ENCODE assay signal across 8 cellular contexts in the genomic region with DNA sequence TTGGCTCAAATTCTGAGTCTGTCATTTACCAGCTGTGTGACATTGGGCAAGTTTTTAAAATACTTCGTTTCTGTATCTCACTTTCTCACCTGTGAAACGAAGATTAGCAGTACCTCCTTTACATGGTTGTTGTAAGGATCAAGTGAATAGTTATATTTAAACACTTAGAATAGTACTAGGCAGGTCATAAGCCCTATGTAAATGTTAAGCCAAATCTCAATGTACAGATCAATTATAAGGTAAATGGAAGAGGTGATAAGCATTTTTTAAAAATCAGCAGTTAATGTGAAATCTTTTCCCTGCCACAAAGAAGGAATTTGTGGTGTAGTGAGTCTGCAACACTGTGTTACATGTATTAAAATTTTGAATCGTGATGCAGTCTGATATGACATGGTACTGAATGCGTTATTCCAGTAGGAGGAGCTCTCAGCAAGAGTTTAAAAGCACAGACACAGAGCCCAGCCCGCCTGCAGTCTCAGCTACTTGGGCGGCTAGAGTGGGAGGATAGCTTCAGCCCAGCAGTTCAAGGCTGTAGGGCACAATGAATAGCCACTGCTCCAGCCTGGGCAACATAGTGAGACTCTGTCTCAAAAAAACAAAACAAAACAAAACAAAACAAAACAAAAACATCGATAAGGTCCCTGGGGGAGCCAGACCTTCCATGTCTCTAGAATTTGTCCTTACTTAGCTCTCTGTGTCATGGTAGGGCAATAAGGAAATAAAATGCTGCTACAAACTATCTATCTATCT. TPM values are rescaled to one million over a fixed set of nuclear protein-coding genes. Genes with fewer than 3 reads are reported as not detected.
DNase-seq lines count a peak whose midpoint lies in the region; ATAC-seq and TF ChIP-seq lines count a peak whose summit lies in the region.

No MANE protein-coding gene starts in this region.

- no peak overlapping the region for H3K27ac ChIP-seq in naive thymus-derived CD4-positive, alpha-beta T cell (ENCODE audit: low read depth, low read length)
- no peak overlapping the region for H3K27ac ChIP-seq in transverse colon

- in situ Hi-C loops in transverse colon (cut with MboI; ENCODE audit: low pct_ligation_motif_present in 1 of 4, low pct_unique_long_range_greater_than_20kb in 1 of 4, low sequenced_read_pairs in 3 of 4), result loop anchor here (10.0 to 25.0 kb wide), 6 partner anchors 273 to 923 kb away; no protein-coding TSS in a partner anchor

- WGBS in transverse colon (ENCODE audit: low coverage in 1 of 2), 2 donors, result 5 to 15% methylated on average over 5 to 7 of the region's 7 CpGs

- H3K4me1 Mint-ChIP-seq in activated CD4-positive, alpha-beta memory T cell treated with anti-CD3 and anti-CD28 coated beads for 36 hours (ENCODE audit: low read depth), result peaks cover 13% of the 10 kb centered on the region
- peaks cover under 1 to 16% (median 2%) of the 10 kb centered on the region in 7 donors for H3K4me1 Mint-ChIP-seq in naive thymus-derived CD4-positive, alpha-beta T cell

- peak; percentile 78 for TF ChIP-seq CTCF in epithelial cell of esophagus (IDR thresholded peaks at IDR 0.05; ENCODE audit: insufficient read depth, low read depth, low read length, missing control alignments)
- TF ChIP-seq CTCF in transverse colon (IDR thresholded peaks at IDR 0.05), result peak; percentile 65 to 77 (median 69)

- CTCF ChIA-PET in activated CD4-positive, alpha-beta memory T cell treated with anti-CD3 and anti-CD28 coated beads for 36 hours (lab: Charles Lee), result interaction anchor here (0.5 to 5.2 kb wide), 59 partner anchors 9 to 794 kb away, joined by 3 to 29 read pairs (median 3); no protein-coding TSS in a partner anchor
- CTCF ChIA-PET in naive thymus-derived CD4-positive, alpha-beta T cell (lab: Charles Lee), result interaction anchor here (0.6 to 1.6 kb wide), 15 partner anchors 9 to 756 kb away, joined by 3 to 10 read pairs (median 4); no protein-coding TSS in a partner anchor

- no peaks in the 10 kb centered on the region for H3K27me3 ChIP-seq in naive thymus-derived CD4-positive, alpha-beta T cell (ENCODE audit: control insufficient read depth in 2 of 2, insufficient read depth in 2 of 2, low read length in 2 of 2)
- no peaks in the 10 kb centered on the region for H3K27me3 ChIP-seq in transverse colon

- no peak overlapping the region for H3K27ac Mint-ChIP-seq in activated CD4-positive, alpha-beta memory T cell treated with anti-CD3 and anti-CD28 coated beads for 36 hours
- no peak overlapping the region for H3K27ac Mint-ChIP-seq in naive thymus-derived CD4-positive, alpha-beta T cell

- H3K4me3 ChIP-seq in epithelial cell of esophagus (ENCODE audit: low read length) (no peak overlapping the region), transverse colon (no peak overlapping the region)
- no peak overlapping the region for H3K4me3 ChIP-seq in naive thymus-derived CD4-positive, alpha-beta T cell (ENCODE audit: low read length)

- H3K4me1 ChIP-seq in naive thymus-derived CD4-positive, alpha-beta T cell (ENCODE audit: control insufficient read depth in 2 of 2, insufficient read depth in 2 of 2, low read length in 2 of 2), result no peaks in the 10 kb centered on the region
- H3K4me1 ChIP-seq in transverse colon, result no peaks in the 10 kb centered on the region

- POLR2A ChIA-PET in activated CD4-positive, alpha-beta memory T cell treated with anti-CD3 and anti-CD28 coated beads for 36 hours (lab: Charles Lee), result interaction anchor here (1.0 kb wide), 1 partner anchor 47 kb away, joined by 3 read pairs; no protein-coding TSS in a partner anchor
- POLR2A ChIA-PET in naive thymus-derived CD4-positive, alpha-beta T cell (lab: Charles Lee), result interaction anchor here (0.5 to 0.6 kb wide), 2 partner anchors 487 to 881 kb away, joined by 3 to 5 read pairs; no protein-coding TSS in a partner anchor

- H3K9me3 Mint-ChIP-seq in activated CD4-positive, alpha-beta memory T cell treated with anti-CD3 and anti-CD28 coated beads for 36 hours, result no peaks in the 10 kb centered on the region
- H3K9me3 Mint-ChIP-seq in naive thymus-derived CD4-positive, alpha-beta T cell, result no peaks in the 10 kb centered on the region

- H3K4me3 Mint-ChIP-seq in activated CD4-positive, alpha-beta memory T cell treated with anti-CD3 and anti-CD28 coated beads for 36 hours, result no peak overlapping the region
- no peak overlapping the region for H3K4me3 Mint-ChIP-seq in naive thymus-derived CD4-positive, alpha-beta T cell

- no peaks in the 10 kb centered on the region for H3K9me3 ChIP-seq in naive thymus-derived CD4-positive, alpha-beta T cell (ENCODE audit: control insufficient read depth in 2 of 3, low read length in 3 of 3)
- no peaks in the 10 kb centered on the region for H3K9me3 ChIP-seq in transverse colon

- no peaks in the 10 kb centered on the region for H3K27me3 Mint-ChIP-seq in activated CD4-positive, alpha-beta memory T cell treated with anti-CD3 and anti-CD28 coated beads for 36 hours
- peaks cover 0 to 2% (median 0%) of the 10 kb centered on the region in 5 donors for H3K27me3 Mint-ChIP-seq in naive thymus-derived CD4-positive, alpha-beta T cell

- TF ChIP-seq POLR2A in transverse colon (IDR thresholded peaks at IDR 0.05), result no peak

- intact Hi-C loops in activated CD4-positive, alpha-beta memory T cell treated with anti-CD3 and anti-CD28 coated beads for 36 hours (cut with micrococcal nuclease), result loop anchor here (1.0 kb wide), 1 partner anchor 391 kb away; no protein-coding TSS in a partner anchor
- intact Hi-C loops in naive thymus-derived CD4-positive, alpha-beta T cell (cut with micrococcal nuclease), result loop anchor here (1.0 to 5.0 kb wide), 6 partner anchors 348 to 918 kb away; a partner anchor contains a TSS
- intact Hi-C loops in transverse colon (cut with DNase I; ENCODE audit: low total_unique reads), result no loop called here

- no peak for TF ChIP-seq EP300 in transverse colon (IDR thresholded peaks at IDR 0.05; ENCODE audit: low read depth)

- peak; percentile 66 for DNase-seq in DMS 273 treated with DMSO at 0.1 percent for 48 hours (lab: John Stamatoyannopoulos, UW)
- peak; percentile 90 for DNase-seq in NCI-H69 (lab: John Stamatoyannopoulos, UW)
- peak; percentile 70 for DNase-seq in activated CD4-positive, alpha-beta memory T cell treated with anti-CD3 and anti-CD28 coated beads for 36 hours
- peak; percentile 82 for DNase-seq in epithelial cell of esophagus (ENCODE audit: low read depth)
- DNase-seq in naive thymus-derived CD4-positive, alpha-beta T cell, result peak; percentile 18 to 62 (median 49)
- peak; percentile 70 for DNase-seq in transverse colon

- H3K36me3 ChIP-seq in naive thymus-derived CD4-positive, alpha-beta T cell (ENCODE audit: control insufficient read depth in 2 of 3, insufficient read depth in 3 of 3, low read length in 3 of 3), result no peaks in the 10 kb centered on the region
- H3K36me3 ChIP-seq in transverse colon, result no peaks in the 10 kb centered on the region

- H3K36me3 Mint-ChIP-seq in activated CD4-positive, alpha-beta memory T cell treated with anti-CD3 and anti-CD28 coated beads for 36 hours, result no peaks in the 10 kb centered on the region
- H3K36me3 Mint-ChIP-seq in naive thymus-derived CD4-positive, alpha-beta T cell, result no peaks in the 10 kb centered on the region

- ATAC-seq in GM19455 (IDR thresholded peaks at IDR 0.05; ENCODE audit: unreplicated experiment), result peak; percentile 88
- ATAC-seq in HG03520 (IDR thresholded peaks at IDR 0.05; ENCODE audit: unreplicated experiment), result peak; percentile 91
- peak; percentile 96 for ATAC-seq in naive thymus-derived CD4-positive, alpha-beta T cell

RNA-seq across cellular contexts. Expression of a gene that starts 46.0 kb away (rescaled TPM):
- total RNA-seq in activated CD4-positive, alpha-beta memory T cell treated with anti-CD3 and anti-CD28 coated beads for 36 hours, result 10 to 100 TPM; 28.4 to 30.8 TPM
- total RNA-seq in naive thymus-derived CD4-positive, alpha-beta T cell, result 10 to 100 TPM in 4 of 5 experiments, 1 to 10 TPM in 1; 6.2 to 21.8 (median 16.4) TPM
- 10 to 100 TPM; 13.4 to 22.9 TPM for polyA plus RNA-seq in naive thymus-derived CD4-positive, alpha-beta T cell
- total RNA-seq in transverse colon, result 10 to 100 TPM in 1 of 4 donors, 1 to 10 TPM in 3; 1.2 to 28.9 (median 1.9) TPM

RNA-seq across cellular contexts. Expression of a gene that starts 46.0 kb away (rescaled TPM):
- total RNA-seq in activated CD4-positive, alpha-beta memory T cell treated with anti-CD3 and anti-CD28 coated beads for 36 hours, result 1 to 10 TPM; 7.8 to 8.9 TPM
- total RNA-seq in naive thymus-derived CD4-positive, alpha-beta T cell, result 1 to 10 TPM; 2.4 to 5.4 (median 4.6) TPM
- 1 to 10 TPM; 2.4 to 2.6 TPM for polyA plus RNA-seq in naive thymus-derived CD4-positive, alpha-beta T cell
- 100 to 1,000 TPM in 1 of 4 donors, 10 to 100 TPM in 2, 1 to 10 TPM in 1; 9.8 to 125 (median 13.5) TPM for total RNA-seq in transverse colon
